Comparison of ENCODE assay signal across 25 cellular contexts in the genomic region with DNA sequence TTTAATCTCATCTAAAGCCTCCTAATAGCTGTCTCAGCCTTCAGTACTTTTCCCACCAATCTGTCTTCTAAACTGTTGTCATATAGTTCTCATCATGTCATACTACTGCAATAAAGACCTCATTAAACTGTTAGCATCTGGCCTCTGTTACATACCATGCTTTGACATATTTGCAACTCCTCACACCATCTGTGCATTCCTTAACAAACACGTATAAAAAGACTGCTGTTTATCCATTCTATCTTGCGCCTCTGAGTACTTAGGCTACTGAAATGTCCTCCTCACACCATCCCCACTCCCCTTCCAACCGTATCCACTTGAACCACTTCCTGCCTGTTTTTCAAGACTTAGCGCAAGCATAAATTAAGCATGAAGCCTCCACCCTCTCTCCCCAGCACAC. TPM values are rescaled to one million over a fixed set of nuclear protein-coding genes. Genes with fewer than 3 reads are reported as not detected.
DNase-seq lines count a peak whose midpoint lies in the region; ATAC-seq and TF ChIP-seq lines count a peak whose summit lies in the region.
"Had no signal": no experiment of that assay in that cellular context is flagged by ENCODE, and none has a peak within 500 bp of the region (broad histone marks: within the 10 kb centered on the region; RNA-seq: fewer than 3 reads in every experiment).

No MANE protein-coding gene starts in this region.

- peak overlapping the region in 3 of 5 experiments; percentile 1 to 77 (median 17) for H3K27ac Mint-ChIP-seq in brain
- H3K27ac Mint-ChIP-seq: activated naive CD4-positive, alpha-beta T cell treated with anti-CD3 and anti-CD28 coated beads for 36 hours; effector memory CD8-positive, alpha-beta T cell; memory B cell; naive B cell; T-helper 1 cell treated with Interleukin-12 subunit alpha and Interleukin-12 subunit beta and Interleukin-4 antibody, amounts not matched to agents 30 μg/mL and 1 μg/mL, for 36 hours had no signal

- 66% methylated on average over 4 of the region's 4 CpGs for WGBS in suprapubic skin

- peaks cover 10 to 24% (median 16%) of the 10 kb centered on the region in 5 experiments for H3K9me3 Mint-ChIP-seq in brain
- H3K9me3 Mint-ChIP-seq: memory B cell had no signal

- DNase-seq in NCI-H748 (lab: John Stamatoyannopoulos, UW; ENCODE audit: unreplicated experiment) (peak; percentile 11), NCI-H748 treated with DMSO at 0.1 percent for 48 hours (lab: John Stamatoyannopoulos, UW) (no peak), NCI-H2171 (lab: John Stamatoyannopoulos, UW) (peak; percentile 53), DMS114 treated with DMSO at 0.1 percent for 48 hours (lab: John Stamatoyannopoulos, UW; ENCODE audit: unreplicated experiment) (no peak), suprapubic skin (ENCODE audit: low spot score in 2 of 2) (no peak)
- DNase-seq in activated CD4-positive, alpha-beta T cell treated with anti-CD3 and anti-CD28 coated beads, Interleukin-2, amount 50 U/mL, for 1 hour, result no peak
- DNase-seq: activated naive CD4-positive, alpha-beta T cell treated with anti-CD3 and anti-CD28 coated beads for 36 hours; amniotic stem cell; COR-L47; effector memory CD8-positive, alpha-beta T cell; GOT3; naive B cell; NCI-H1105; NCI-H774; occipital lobe; stimulated activated CD4-positive, alpha-beta T cell treated with anti-CD3 and anti-CD28 coated beads, Interleukin-2, amount 100 ng/mL, for 24 hours; upper lobe of left lung had no signal

- no peaks in the 10 kb centered on the region for H3K9me3 ChIP-seq in suprapubic skin
- H3K9me3 ChIP-seq: upper lobe of left lung had no signal

- TF ChIP-seq CTCF in brain (conservative IDR thresholded peaks at IDR 0.05) (no peak), suprapubic skin (IDR thresholded peaks at IDR 0.05) (no peak)

- H3K4me3 Mint-ChIP-seq in brain, result peak overlapping the region in 1 of 5 experiments; percentile 1
- H3K4me3 Mint-ChIP-seq: activated naive CD4-positive, alpha-beta T cell treated with anti-CD3 and anti-CD28 coated beads for 36 hours; effector memory CD8-positive, alpha-beta T cell; memory B cell; T-helper 1 cell treated with Interleukin-12 subunit alpha and Interleukin-12 subunit beta and Interleukin-4 antibody, amounts not matched to agents 30 μg/mL and 1 μg/mL, for 36 hours had no signal

- no peaks in the 10 kb centered on the region for H3K27me3 Mint-ChIP-seq in brain
- H3K27me3 Mint-ChIP-seq: memory B cell, naive B cell had no signal

- peaks cover 92% of the 10 kb centered on the region for H3K36me3 Mint-ChIP-seq in brain
- H3K36me3 Mint-ChIP-seq: memory B cell, naive B cell had no signal

- TF ChIP-seq POLR2A in suprapubic skin (IDR thresholded peaks at IDR 0.05), result no peak

- no peak overlapping the region for H3K27ac ChIP-seq in suprapubic skin
- H3K27ac ChIP-seq: BLaER1, coronary artery, SK-N-MC, upper lobe of left lung had no signal

- no peaks in the 10 kb centered on the region for H3K4me1 Mint-ChIP-seq in brain

- no peaks in the 10 kb centered on the region for H3K4me1 ChIP-seq in suprapubic skin
- H3K4me1 ChIP-seq: upper lobe of left lung had no signal

- no peak for ATAC-seq in HG02970 (IDR thresholded peaks at IDR 0.05; ENCODE audit: low FRiP score, unreplicated experiment)
- ATAC-seq: effector memory CD8-positive, alpha-beta T cell had no signal

- no peak overlapping the region for H3K4me3 ChIP-seq in suprapubic skin
- H3K4me3 ChIP-seq: BLaER1, coronary artery, SK-N-MC, smooth muscle cell, upper lobe of left lung had no signal

- TF ChIP-seq EP300 in suprapubic skin (IDR thresholded peaks at IDR 0.05), result no peak

- H3K36me3 ChIP-seq in suprapubic skin, result no peaks in the 10 kb centered on the region
- H3K36me3 ChIP-seq: BLaER1, upper lobe of left lung had no signal

- H3K27me3 ChIP-seq in suprapubic skin, result no peaks in the 10 kb centered on the region
- H3K27me3 ChIP-seq: BLaER1, upper lobe of left lung had no signal

RNA-seq across cellular contexts. Expression of a gene that starts 41.6 kb away (rescaled TPM):
- polyA plus RNA-seq in brain (ENCODE audit: insufficient read depth, low read depth, low replicate concordance), result 3.4 TPM
- under 1 TPM in 3 of 4 donors, not detected in 1; 0.25 to 0.81 (median 0.64) TPM for total RNA-seq in suprapubic skin

Comparison
In these comparisons a context has a peak if more than half of its experiments do, and no peak if none do; other contexts are left out.
1. DNase-seq: peak in NCI-H748 (single experiment) and NCI-H2171 (single experiment); none in NCI-H748 treated with DMSO at 0.1 percent for 48 hours (single experiment), activated CD4-positive, alpha-beta T cell treated with anti-CD3 and anti-CD28 coated beads, Interleukin-2, amount 50 U/mL, for 1 hour (single experiment), DMS114 treated with DMSO at 0.1 percent for 48 hours (single experiment) and suprapubic skin (0 of 2).